ENCODE assay signal across 26 cellular contexts in the genomic region with DNA sequence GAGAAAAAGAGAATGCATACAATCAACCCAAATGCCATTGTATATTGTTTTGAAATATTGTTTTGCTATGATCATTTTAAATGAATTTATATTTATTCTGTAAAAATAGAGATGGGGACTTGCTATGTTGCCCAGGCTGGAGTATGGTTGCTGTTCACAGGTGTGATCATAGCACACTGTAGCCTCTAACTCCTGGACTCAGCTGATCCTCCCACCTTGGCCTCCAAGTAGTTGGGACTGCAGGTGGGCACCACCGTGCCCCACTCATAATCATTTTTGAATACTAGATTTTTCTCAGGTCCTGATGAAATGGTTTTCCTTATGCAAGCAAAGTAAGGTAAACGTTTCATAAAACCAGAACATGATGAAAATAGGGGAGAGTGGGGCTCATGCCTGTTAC.
"Had no signal": no experiment of that assay in that cellular context is flagged by ENCODE, and none has a peak within 500 bp of the region (broad histone marks: within the 10 kb centered on the region; RNA-seq: fewer than 3 reads in every experiment).

No MANE protein-coding gene starts in this region.

- H3K9me3 ChIP-seq: colonic mucosa, esophagus muscularis mucosa, esophagus squamous epithelium, gastrocnemius medialis, gastroesophageal sphincter, heart right ventricle had no signal

- DNase-seq: colonic mucosa; cortex of kidney; dermis blood vessel endothelial cell; dorsolateral prefrontal cortex; effector CD4-positive, alpha-beta T cell; effector CD8-positive, alpha-beta T cell; effector memory CD4-positive, alpha-beta T cell; effector memory CD8-positive, alpha-beta T cell; endodermal cell; erythroblast; esophagus squamous epithelium; foreskin fibroblast; foreskin keratinocyte; foreskin melanocyte; gastrocnemius medialis; glutamatergic neuron; heart right ventricle had no signal

- H3K4me1 ChIP-seq: colonic mucosa had no signal

- H3K27ac ChIP-seq: colonic mucosa, coronary artery, dorsolateral prefrontal cortex, epithelial cell of prostate, foreskin keratinocyte, gastrocnemius medialis had no signal

- ATAC-seq: effector memory CD8-positive, alpha-beta T cell; esophagus mucosa; foreskin keratinocyte; gastrocnemius medialis; gastroesophageal sphincter had no signal

- H3K36me3 ChIP-seq: colonic mucosa, esophagus muscularis mucosa, esophagus squamous epithelium, gastrocnemius medialis, gastroesophageal sphincter, heart right ventricle had no signal

- FAIRE-seq: colon, endometrium, endothelial cell of umbilical vein, frontal cortex had no signal

- H3K27me3 ChIP-seq: colonic mucosa, dorsolateral prefrontal cortex, esophagus muscularis mucosa, esophagus squamous epithelium, foreskin keratinocyte, gastrocnemius medialis, gastroesophageal sphincter, heart right ventricle had no signal

- H3K4me3 ChIP-seq: colonic mucosa, coronary artery, dorsolateral prefrontal cortex, esophagus muscularis mucosa, esophagus squamous epithelium, gastrocnemius medialis, gastroesophageal sphincter, heart right ventricle had no signal
